ENCODE assay signal across 1 cellular context in the genomic region with DNA sequence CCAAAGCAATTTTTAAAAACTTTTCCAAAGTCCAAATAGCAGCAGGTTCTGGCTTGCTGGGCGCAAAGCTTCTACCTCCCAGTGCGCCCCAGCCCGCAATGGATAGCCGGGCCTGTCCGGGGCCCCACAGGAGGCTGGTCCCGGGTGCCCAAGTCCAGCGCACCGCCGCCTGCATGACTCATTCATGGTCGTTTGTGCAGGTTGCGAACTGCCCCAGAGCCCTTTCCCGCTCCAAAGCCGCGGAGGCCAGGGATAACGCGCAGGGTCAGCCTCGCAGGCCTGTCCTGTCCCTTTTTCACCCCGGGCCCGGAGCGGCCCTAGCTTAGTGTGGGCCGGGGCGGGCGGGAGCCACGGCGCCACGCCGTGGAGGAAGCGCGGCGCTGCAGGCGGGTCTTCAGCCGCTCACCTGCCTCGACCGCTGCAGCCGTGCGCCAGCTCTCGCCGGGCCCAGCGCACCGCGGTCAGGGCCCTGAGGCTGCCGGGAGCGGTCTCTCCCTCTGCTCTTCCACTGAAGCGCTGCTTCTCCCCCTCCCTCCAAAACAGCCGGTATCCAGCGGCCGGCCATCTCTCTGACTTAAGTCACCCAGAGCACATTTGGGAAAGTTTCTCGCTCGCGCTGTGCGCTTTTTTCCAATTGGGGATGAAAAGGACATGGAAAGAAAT.
TF ChIP-seq lines count a peak whose summit lies in the region.

No MANE protein-coding gene starts in this region.

TF ChIP-seq in HepG2, 621 proteins besides CTCF, POLR2A, EP300 and RAD21 (continued from another document):
- TF ChIP-seq, protein P1, sequence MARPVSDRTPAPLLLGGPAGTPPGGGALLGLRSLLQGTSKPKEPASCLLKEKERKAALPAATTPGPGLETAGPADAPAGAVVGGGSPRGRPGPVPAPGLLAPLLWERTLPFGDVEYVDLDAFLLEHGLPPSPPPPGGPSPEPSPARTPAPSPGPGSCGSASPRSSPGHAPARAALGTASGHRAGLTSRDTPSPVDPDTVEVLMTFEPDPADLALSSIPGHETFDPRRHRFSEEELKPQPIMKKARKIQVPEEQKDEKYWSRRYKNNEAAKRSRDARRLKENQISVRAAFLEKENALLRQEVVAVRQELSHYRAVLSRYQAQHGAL (CRISPR knock-in tag; IDR thresholded peaks at IDR 0.05; ENCODE audit: not compliant biosample characterization): no peak
- TF ChIP-seq ZNF136 (CRISPR knock-in tag; IDR thresholded peaks at IDR 0.05; ENCODE audit: low read depth) (no peak), ZFP36L1 (CRISPR knock-in tag; IDR thresholded peaks at IDR 0.05) (no peak), KMT2B (CRISPR knock-in tag; IDR thresholded peaks at IDR 0.05) (no peak), KAT8 (CRISPR knock-in tag; IDR thresholded peaks at IDR 0.05) (peak; percentile 45; the same call in 1 of the 2 replicates), RBM39 (IDR thresholded peaks at IDR 0.05; ENCODE audit: low read depth, low read length, poor library complexity, severe bottlenecking) (peak; percentile 87), ZNF17 (CRISPR knock-in tag; IDR thresholded peaks at IDR 0.05) (no peak), ZNF839 (CRISPR knock-in tag; IDR thresholded peaks at IDR 0.05; ENCODE audit: borderline replicate concordance) (no peak), ZNF263 (CRISPR knock-in tag; IDR thresholded peaks at IDR 0.05) (no peak), TSC22D2 (CRISPR knock-in tag; IDR thresholded peaks at IDR 0.05; ENCODE audit: borderline replicate concordance) (0 out of 2 replicates have a peak, but pooled peaks have one; percentile 50), XBP1 (CRISPR knock-in tag; IDR thresholded peaks at IDR 0.05) (no peak), PTBP1 (IDR thresholded peaks at IDR 0.05; ENCODE audit: low read depth, low read length, poor library complexity, severe bottlenecking) (no peak), ZNF549 (CRISPR knock-in tag; IDR thresholded peaks at IDR 0.05) (no peak), ZKSCAN5 (CRISPR knock-in tag; IDR thresholded peaks at IDR 0.05) (no peak), ZNF792 (CRISPR knock-in tag; IDR thresholded peaks at IDR 0.05) (no peak), ZNF3 (CRISPR knock-in tag; IDR thresholded peaks at IDR 0.05) (no peak), ZNF644 (CRISPR knock-in tag; IDR thresholded peaks at IDR 0.05; ENCODE audit: low read depth) (no peak), TEAD3 (CRISPR knock-in tag; optimal IDR thresholded peaks at IDR 0.05; ENCODE audit: borderline replicate concordance) (no peak)
- TF ChIP-seq, protein P2, sequence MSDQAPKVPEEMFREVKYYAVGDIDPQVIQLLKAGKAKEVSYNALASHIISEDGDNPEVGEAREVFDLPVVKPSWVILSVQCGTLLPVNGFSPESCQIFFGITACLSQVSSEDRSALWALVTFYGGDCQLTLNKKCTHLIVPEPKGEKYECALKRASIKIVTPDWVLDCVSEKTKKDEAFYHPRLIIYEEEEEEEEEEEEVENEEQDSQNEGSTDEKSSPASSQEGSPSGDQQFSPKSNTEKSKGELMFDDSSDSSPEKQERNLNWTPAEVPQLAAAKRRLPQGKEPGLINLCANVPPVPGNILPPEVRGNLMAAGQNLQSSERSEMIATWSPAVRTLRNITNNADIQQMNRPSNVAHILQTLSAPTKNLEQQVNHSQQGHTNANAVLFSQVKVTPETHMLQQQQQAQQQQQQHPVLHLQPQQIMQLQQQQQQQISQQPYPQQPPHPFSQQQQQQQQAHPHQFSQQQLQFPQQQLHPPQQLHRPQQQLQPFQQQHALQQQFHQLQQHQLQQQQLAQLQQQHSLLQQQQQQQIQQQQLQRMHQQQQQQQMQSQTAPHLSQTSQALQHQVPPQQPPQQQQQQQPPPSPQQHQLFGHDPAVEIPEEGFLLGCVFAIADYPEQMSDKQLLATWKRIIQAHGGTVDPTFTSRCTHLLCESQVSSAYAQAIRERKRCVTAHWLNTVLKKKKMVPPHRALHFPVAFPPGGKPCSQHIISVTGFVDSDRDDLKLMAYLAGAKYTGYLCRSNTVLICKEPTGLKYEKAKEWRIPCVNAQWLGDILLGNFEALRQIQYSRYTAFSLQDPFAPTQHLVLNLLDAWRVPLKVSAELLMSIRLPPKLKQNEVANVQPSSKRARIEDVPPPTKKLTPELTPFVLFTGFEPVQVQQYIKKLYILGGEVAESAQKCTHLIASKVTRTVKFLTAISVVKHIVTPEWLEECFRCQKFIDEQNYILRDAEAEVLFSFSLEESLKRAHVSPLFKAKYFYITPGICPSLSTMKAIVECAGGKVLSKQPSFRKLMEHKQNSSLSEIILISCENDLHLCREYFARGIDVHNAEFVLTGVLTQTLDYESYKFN (CRISPR knock-in tag; conservative IDR thresholded peaks at IDR 0.05): no peak
- TF ChIP-seq, protein P3, sequence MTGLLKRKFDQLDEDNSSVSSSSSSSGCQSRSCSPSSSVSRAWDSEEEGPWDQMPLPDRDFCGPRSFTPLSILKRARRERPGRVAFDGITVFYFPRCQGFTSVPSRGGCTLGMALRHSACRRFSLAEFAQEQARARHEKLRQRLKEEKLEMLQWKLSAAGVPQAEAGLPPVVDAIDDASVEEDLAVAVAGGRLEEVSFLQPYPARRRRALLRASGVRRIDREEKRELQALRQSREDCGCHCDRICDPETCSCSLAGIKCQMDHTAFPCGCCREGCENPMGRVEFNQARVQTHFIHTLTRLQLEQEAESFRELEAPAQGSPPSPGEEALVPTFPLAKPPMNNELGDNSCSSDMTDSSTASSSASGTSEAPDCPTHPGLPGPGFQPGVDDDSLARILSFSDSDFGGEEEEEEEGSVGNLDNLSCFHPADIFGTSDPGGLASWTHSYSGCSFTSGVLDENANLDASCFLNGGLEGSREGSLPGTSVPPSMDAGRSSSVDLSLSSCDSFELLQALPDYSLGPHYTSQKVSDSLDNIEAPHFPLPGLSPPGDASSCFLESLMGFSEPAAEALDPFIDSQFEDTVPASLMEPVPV (CRISPR knock-in tag; IDR thresholded peaks at IDR 0.05): no peak
- TF ChIP-seq, protein P4, sequence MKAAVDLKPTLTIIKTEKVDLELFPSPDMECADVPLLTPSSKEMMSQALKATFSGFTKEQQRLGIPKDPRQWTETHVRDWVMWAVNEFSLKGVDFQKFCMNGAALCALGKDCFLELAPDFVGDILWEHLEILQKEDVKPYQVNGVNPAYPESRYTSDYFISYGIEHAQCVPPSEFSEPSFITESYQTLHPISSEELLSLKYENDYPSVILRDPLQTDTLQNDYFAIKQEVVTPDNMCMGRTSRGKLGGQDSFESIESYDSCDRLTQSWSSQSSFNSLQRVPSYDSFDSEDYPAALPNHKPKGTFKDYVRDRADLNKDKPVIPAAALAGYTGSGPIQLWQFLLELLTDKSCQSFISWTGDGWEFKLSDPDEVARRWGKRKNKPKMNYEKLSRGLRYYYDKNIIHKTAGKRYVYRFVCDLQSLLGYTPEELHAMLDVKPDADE (CRISPR knock-in tag; IDR thresholded peaks at IDR 0.05): no peak
- TF ChIP-seq, protein P5, sequence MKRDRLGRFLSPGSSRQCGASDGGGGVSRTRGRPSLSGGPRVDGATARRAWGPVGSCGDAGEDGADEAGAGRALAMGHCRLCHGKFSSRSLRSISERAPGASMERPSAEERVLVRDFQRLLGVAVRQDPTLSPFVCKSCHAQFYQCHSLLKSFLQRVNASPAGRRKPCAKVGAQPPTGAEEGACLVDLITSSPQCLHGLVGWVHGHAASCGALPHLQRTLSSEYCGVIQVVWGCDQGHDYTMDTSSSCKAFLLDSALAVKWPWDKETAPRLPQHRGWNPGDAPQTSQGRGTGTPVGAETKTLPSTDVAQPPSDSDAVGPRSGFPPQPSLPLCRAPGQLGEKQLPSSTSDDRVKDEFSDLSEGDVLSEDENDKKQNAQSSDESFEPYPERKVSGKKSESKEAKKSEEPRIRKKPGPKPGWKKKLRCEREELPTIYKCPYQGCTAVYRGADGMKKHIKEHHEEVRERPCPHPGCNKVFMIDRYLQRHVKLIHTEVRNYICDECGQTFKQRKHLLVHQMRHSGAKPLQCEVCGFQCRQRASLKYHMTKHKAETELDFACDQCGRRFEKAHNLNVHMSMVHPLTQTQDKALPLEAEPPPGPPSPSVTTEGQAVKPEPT (CRISPR knock-in tag; IDR thresholded peaks at IDR 0.05; ENCODE audit: low read depth): no peak
- TF ChIP-seq, protein P6, sequence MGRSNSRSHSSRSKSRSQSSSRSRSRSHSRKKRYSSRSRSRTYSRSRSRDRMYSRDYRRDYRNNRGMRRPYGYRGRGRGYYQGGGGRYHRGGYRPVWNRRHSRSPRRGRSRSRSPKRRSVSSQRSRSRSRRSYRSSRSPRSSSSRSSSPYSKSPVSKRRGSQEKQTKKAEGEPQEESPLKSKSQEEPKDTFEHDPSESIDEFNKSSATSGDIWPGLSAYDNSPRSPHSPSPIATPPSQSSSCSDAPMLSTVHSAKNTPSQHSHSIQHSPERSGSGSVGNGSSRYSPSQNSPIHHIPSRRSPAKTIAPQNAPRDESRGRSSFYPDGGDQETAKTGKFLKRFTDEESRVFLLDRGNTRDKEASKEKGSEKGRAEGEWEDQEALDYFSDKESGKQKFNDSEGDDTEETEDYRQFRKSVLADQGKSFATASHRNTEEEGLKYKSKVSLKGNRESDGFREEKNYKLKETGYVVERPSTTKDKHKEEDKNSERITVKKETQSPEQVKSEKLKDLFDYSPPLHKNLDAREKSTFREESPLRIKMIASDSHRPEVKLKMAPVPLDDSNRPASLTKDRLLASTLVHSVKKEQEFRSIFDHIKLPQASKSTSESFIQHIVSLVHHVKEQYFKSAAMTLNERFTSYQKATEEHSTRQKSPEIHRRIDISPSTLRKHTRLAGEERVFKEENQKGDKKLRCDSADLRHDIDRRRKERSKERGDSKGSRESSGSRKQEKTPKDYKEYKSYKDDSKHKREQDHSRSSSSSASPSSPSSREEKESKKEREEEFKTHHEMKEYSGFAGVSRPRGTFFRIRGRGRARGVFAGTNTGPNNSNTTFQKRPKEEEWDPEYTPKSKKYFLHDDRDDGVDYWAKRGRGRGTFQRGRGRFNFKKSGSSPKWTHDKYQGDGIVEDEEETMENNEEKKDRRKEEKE (IDR thresholded peaks at IDR 0.05): no peak
- TF ChIP-seq, protein P7, sequence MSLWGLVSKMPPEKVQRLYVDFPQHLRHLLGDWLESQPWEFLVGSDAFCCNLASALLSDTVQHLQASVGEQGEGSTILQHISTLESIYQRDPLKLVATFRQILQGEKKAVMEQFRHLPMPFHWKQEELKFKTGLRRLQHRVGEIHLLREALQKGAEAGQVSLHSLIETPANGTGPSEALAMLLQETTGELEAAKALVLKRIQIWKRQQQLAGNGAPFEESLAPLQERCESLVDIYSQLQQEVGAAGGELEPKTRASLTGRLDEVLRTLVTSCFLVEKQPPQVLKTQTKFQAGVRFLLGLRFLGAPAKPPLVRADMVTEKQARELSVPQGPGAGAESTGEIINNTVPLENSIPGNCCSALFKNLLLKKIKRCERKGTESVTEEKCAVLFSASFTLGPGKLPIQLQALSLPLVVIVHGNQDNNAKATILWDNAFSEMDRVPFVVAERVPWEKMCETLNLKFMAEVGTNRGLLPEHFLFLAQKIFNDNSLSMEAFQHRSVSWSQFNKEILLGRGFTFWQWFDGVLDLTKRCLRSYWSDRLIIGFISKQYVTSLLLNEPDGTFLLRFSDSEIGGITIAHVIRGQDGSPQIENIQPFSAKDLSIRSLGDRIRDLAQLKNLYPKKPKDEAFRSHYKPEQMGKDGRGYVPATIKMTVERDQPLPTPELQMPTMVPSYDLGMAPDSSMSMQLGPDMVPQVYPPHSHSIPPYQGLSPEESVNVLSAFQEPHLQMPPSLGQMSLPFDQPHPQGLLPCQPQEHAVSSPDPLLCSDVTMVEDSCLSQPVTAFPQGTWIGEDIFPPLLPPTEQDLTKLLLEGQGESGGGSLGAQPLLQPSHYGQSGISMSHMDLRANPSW (CRISPR knock-in tag; IDR thresholded peaks at IDR 0.05; ENCODE audit: borderline replicate concordance): no peak
- TF ChIP-seq, protein P8, sequence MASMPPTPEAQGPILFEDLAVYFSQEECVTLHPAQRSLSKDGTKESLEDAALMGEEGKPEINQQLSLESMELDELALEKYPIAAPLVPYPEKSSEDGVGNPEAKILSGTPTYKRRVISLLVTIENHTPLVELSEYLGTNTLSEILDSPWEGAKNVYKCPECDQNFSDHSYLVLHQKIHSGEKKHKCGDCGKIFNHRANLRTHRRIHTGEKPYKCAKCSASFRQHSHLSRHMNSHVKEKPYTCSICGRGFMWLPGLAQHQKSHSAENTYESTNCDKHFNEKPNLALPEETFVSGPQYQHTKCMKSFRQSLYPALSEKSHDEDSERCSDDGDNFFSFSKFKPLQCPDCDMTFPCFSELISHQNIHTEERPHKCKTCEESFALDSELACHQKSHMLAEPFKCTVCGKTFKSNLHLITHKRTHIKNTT (CRISPR knock-in tag; IDR thresholded peaks at IDR 0.05): no peak
